ENCODE assay signal across 11 cellular contexts in the genomic region with DNA sequence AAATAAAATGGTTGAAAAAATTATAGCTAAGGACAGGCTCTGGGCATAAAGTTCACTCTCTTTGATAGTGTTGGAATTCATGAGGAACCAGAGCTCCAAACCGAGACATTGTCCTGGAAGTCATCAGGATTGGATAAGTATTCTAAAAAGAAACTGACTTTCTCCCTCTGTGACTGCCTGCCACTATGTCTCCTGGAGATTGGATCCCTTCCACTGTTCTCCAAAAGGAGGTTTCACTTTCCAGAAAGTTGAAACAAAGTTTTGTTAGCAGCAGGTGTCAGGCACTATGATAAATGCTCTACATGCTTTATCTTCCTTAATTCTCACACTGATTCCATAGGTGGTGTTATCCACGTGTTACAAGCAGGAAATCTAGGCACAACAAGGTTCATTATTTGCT. TPM values are rescaled to one million over a fixed set of nuclear protein-coding genes. Genes with fewer than 3 reads are reported as not detected.
A peak's percentile ranks its signal among the peaks of the same experiment; 100 is the strongest.
DNase-seq lines count a peak whose midpoint lies in the region; ATAC-seq and TF ChIP-seq lines count a peak whose summit lies in the region.
"Had no signal": no experiment of that assay in that cellular context is flagged by ENCODE, and none has a peak within 500 bp of the region (broad histone marks: within the 10 kb centered on the region; RNA-seq: fewer than 3 reads in every experiment).

No MANE protein-coding gene starts in this region.

- peak; percentile 38 for ATAC-seq in GM19351 (IDR thresholded peaks at IDR 0.05; ENCODE audit: unreplicated experiment)
- peak; percentile 18 for ATAC-seq in HG02870 (IDR thresholded peaks at IDR 0.05; ENCODE audit: unreplicated experiment)
- ATAC-seq in stimulated activated naive B cell treated with anti-CD40 and anti-IgM and Interleukin-4, amounts not matched to agents 10 μg/mL and 1 μg/mL and 100 μg/mL, for 72 hours (replicated peaks): peak; percentile 52 to 53
- ATAC-seq: activated T-cell treated with anti-CD3 and anti-CD28 coated beads, Interleukin-2, amount 50 U/mL, for 4 hours had no signal

- H3K27me3 ChIP-seq in Karpas-422 (ENCODE audit: low read length) (no peaks in the 10 kb centered on the region), tibial artery (no peaks in the 10 kb centered on the region)

- peaks cover 29 to 65% of the 10 kb centered on the region in 2 donors for H3K4me1 Mint-ChIP-seq in stimulated activated naive B cell treated with anti-CD40 and anti-IgM and Interleukin-4, amounts not matched to agents 10 μg/mL and 1 μg/mL and 100 μg/mL, for 72 hours

- DNase-seq in Karpas-422 (peak; percentile 55), NCI-H1930 (lab: John Stamatoyannopoulos, UW) (no peak), NCI-H226 (no peak), C1 segment of cervical spinal cord (lab: John Stamatoyannopoulos, UW) (no peak), tibial artery (no peak)
- DNase-seq in stimulated activated naive B cell treated with anti-CD40 and anti-IgM and Interleukin-4, amounts not matched to agents 10 μg/mL and 1 μg/mL and 100 μg/mL, for 72 hours: no peak
- DNase-seq: activated T-cell treated with anti-CD3 and anti-CD28 coated beads, Interleukin-2, amount 50 U/mL, for 4 hours; cerebellar nuclear complex; glutamatergic neuron had no signal

- peaks cover 62% of the 10 kb centered on the region for H3K79me2 ChIP-seq in Karpas-422 (ENCODE audit: low read length)

- H3K4me3 Mint-ChIP-seq in stimulated activated naive B cell treated with anti-CD40 and anti-IgM and Interleukin-4, amounts not matched to agents 10 μg/mL and 1 μg/mL and 100 μg/mL, for 72 hours: peak overlapping the region; percentile 78 to 79
- H3K4me3 Mint-ChIP-seq: activated T-cell treated with anti-CD3 and anti-CD28 coated beads, Interleukin-2, amount 50 U/mL, for 4 hours had no signal

- H2AFZ ChIP-seq in Karpas-422 (ENCODE audit: low read length): no peak overlapping the region

- no peaks in the 10 kb centered on the region for H3K9me2 ChIP-seq in Karpas-422 (replicated peaks; ENCODE audit: insufficient read depth, low read length)

- TF ChIP-seq CTCF in tibial artery (IDR thresholded peaks at IDR 0.05): no peak

- H3K4me3 ChIP-seq in Karpas-422 (ENCODE audit: low read length): peak overlapping the region; percentile 56
- no peak overlapping the region for H3K4me3 ChIP-seq in tibial artery

- peaks cover 19 to 34% of the 10 kb centered on the region in 2 donors for H3K36me3 Mint-ChIP-seq in stimulated activated naive B cell treated with anti-CD40 and anti-IgM and Interleukin-4, amounts not matched to agents 10 μg/mL and 1 μg/mL and 100 μg/mL, for 72 hours

- H3K9me3 ChIP-seq in Karpas-422 (ENCODE audit: low read length): no peaks in the 10 kb centered on the region
- H3K9me3 ChIP-seq in tibial artery: no peaks in the 10 kb centered on the region

- no peaks in the 10 kb centered on the region for H3K36me3 ChIP-seq in Karpas-422 (ENCODE audit: insufficient read depth, low read length)
- no peaks in the 10 kb centered on the region for H3K36me3 ChIP-seq in tibial artery

- intact Hi-C loops in tibial artery (cut with DNase I; ENCODE audit: low total_unique reads): no loop called here

- H3K4me1 ChIP-seq in Karpas-422 (ENCODE audit: low read length) (peaks cover 78% of the 10 kb centered on the region), tibial artery (no peaks in the 10 kb centered on the region)

- H4K20me1 ChIP-seq in Karpas-422 (ENCODE audit: insufficient read depth, low read depth, low read length): no peaks in the 10 kb centered on the region

- H3K9ac ChIP-seq in Karpas-422 (ENCODE audit: low read length): peak overlapping the region; percentile 49

- H3K27ac Mint-ChIP-seq in stimulated activated naive B cell treated with anti-CD40 and anti-IgM and Interleukin-4, amounts not matched to agents 10 μg/mL and 1 μg/mL and 100 μg/mL, for 72 hours: peak overlapping the region; percentile 98

- H3K9me3 Mint-ChIP-seq in stimulated activated naive B cell treated with anti-CD40 and anti-IgM and Interleukin-4, amounts not matched to agents 10 μg/mL and 1 μg/mL and 100 μg/mL, for 72 hours: peaks cover 3 to 12% of the 10 kb centered on the region in 2 donors
- H3K9me3 Mint-ChIP-seq: activated T-cell treated with anti-CD3 and anti-CD28 coated beads, Interleukin-2, amount 50 U/mL, for 4 hours had no signal

- H3K27me3 Mint-ChIP-seq in stimulated activated naive B cell treated with anti-CD40 and anti-IgM and Interleukin-4, amounts not matched to agents 10 μg/mL and 1 μg/mL and 100 μg/mL, for 72 hours: no peaks in the 10 kb centered on the region

- peak overlapping the region; percentile 94 for H3K27ac ChIP-seq in Karpas-422 (ENCODE audit: low read length)
- no peak overlapping the region for H3K27ac ChIP-seq in tibial artery

- H3K4me2 ChIP-seq in Karpas-422 (ENCODE audit: low read depth, low read length, poor library complexity, severe bottlenecking): peak overlapping the region; percentile 68

RNA-seq across cellular contexts. Expression of a gene that starts 16.8 kb away (rescaled TPM):
- 37.5 and 52.6 TPM in 2 replicates for total RNA-seq in Karpas-422 (2014; rRNA removed; shearing (Covaris generic); ENCODE audit: low replicate concordance)
